1 cellular context compared by ENCODE assay signal in the genomic region with DNA sequence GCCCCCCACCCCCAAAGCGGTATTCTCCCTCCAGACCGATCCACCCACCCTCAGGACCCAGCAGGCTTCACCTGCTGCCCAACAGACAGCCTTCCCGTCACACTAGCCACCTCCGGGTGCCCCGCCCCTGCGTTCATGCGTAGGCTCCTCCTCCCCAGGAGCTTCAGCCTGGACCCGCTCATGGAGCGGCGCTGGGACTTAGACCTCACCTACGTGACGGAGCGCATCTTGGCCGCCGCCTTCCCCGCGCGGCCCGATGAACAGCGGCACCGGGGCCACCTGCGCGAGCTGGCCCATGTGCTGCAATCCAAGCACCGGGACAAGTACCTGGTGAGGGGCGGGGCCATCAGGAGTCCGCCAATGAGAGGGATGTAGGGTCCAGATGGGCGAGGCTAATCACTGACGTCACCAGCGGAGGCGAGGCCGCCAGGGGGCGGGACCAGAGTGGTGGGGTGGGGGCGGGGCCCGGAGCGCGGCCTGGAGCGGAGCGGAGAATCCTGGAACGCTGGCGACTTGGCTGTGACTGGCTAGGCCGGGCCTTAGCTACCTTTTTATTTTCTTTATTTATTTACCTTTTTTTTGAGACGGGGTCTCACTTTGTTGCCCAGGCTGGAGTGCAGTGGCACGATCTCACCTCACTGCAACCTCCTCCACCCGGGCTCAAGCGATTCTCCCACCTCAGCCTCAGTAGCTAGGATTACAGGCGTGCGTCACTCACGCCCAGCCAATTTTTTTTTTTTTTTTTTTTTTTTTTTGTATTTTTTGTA.
TF ChIP-seq lines count a peak whose summit lies in the region.

No MANE protein-coding gene starts in this region.

TF ChIP-seq in HepG2, 621 proteins besides CTCF, POLR2A, EP300 and RAD21 (continued from another document and continues in another):
- TF ChIP-seq, protein P1, sequence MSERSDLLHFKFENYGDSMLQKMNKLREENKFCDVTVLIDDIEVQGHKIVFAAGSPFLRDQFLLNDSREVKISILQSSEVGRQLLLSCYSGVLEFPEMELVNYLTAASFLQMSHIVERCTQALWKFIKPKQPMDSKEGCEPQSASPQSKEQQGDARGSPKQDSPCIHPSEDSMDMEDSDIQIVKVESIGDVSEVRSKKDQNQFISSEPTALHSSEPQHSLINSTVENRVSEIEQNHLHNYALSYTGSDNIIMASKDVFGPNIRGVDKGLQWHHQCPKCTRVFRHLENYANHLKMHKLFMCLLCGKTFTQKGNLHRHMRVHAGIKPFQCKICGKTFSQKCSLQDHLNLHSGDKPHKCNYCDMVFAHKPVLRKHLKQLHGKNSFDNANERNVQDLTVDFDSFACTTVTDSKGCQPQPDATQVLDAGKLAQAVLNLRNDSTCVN (CRISPR knock-in tag; IDR thresholded peaks at IDR 0.05; ENCODE audit: borderline replicate concordance): no peak
- TF ChIP-seq, protein P2, sequence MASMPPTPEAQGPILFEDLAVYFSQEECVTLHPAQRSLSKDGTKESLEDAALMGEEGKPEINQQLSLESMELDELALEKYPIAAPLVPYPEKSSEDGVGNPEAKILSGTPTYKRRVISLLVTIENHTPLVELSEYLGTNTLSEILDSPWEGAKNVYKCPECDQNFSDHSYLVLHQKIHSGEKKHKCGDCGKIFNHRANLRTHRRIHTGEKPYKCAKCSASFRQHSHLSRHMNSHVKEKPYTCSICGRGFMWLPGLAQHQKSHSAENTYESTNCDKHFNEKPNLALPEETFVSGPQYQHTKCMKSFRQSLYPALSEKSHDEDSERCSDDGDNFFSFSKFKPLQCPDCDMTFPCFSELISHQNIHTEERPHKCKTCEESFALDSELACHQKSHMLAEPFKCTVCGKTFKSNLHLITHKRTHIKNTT (CRISPR knock-in tag; IDR thresholded peaks at IDR 0.05): no peak
- TF ChIP-seq ZNF326 (CRISPR knock-in tag; IDR thresholded peaks at IDR 0.05; ENCODE audit: borderline replicate concordance) (no peak), ZSCAN5A (CRISPR knock-in tag; IDR thresholded peaks at IDR 0.05; ENCODE audit: borderline replicate concordance) (no peak), TOE1 (CRISPR knock-in tag; IDR thresholded peaks at IDR 0.05) (no peak), MTF1 (CRISPR knock-in tag; IDR thresholded peaks at IDR 0.05) (no peak), ZNF441 (CRISPR knock-in tag; IDR thresholded peaks at IDR 0.05; ENCODE audit: borderline replicate concordance) (no peak), CENPX (CRISPR knock-in tag; IDR thresholded peaks at IDR 0.05) (no peak), TAF1 (CRISPR knock-in tag; IDR thresholded peaks at IDR 0.05) (peak; percentile 38; the same call in 1 of the 2 replicates), ZFP62 (CRISPR knock-in tag; IDR thresholded peaks at IDR 0.05) (no peak), SALL1 (CRISPR knock-in tag; IDR thresholded peaks at IDR 0.05) (no peak), CEBPB (IDR thresholded peaks at IDR 0.05; ENCODE audit: borderline replicate concordance, low read depth, low read length) (peak; percentile 3; the same call in 1 of the 2 replicates), RFX1 (IDR thresholded peaks at IDR 0.05) (no peak), ZNF17 (CRISPR knock-in tag; IDR thresholded peaks at IDR 0.05) (no peak), FUBP1 (CRISPR knock-in tag; IDR thresholded peaks at IDR 0.05; ENCODE audit: borderline replicate concordance) (no peak), ZFAT (CRISPR knock-in tag; conservative IDR thresholded peaks at IDR 0.05) (no peak), ZNF674 (CRISPR knock-in tag; IDR thresholded peaks at IDR 0.05; ENCODE audit: low read depth) (no peak), LBX2 (CRISPR knock-in tag; IDR thresholded peaks at IDR 0.05; ENCODE audit: borderline replicate concordance) (no peak), RCOR2 (CRISPR knock-in tag; IDR thresholded peaks at IDR 0.05) (no peak), GATA4 (IDR thresholded peaks at IDR 0.05; ENCODE audit: borderline replicate concordance, low read depth) (no peak), PRDM4 (CRISPR knock-in tag; IDR thresholded peaks at IDR 0.05; ENCODE audit: borderline replicate concordance) (no peak), PAF1 (CRISPR knock-in tag; IDR thresholded peaks at IDR 0.05) (no peak), HMG20A (CRISPR knock-in tag; IDR thresholded peaks at IDR 0.05; ENCODE audit: borderline replicate concordance) (no peak), ERF (CRISPR knock-in tag; IDR thresholded peaks at IDR 0.05) (no peak), ZFP36L1 (CRISPR knock-in tag; IDR thresholded peaks at IDR 0.05) (0 out of 2 replicates have a peak, but pooled peaks have one; percentile 25), TBP (CRISPR knock-in tag; IDR thresholded peaks at IDR 0.05) (no peak), ZNF672 (CRISPR knock-in tag; IDR thresholded peaks at IDR 0.05) (no peak), PPARG (CRISPR knock-in tag; conservative IDR thresholded peaks at IDR 0.05) (no peak), ZNF432 (CRISPR knock-in tag; IDR thresholded peaks at IDR 0.05; ENCODE audit: borderline replicate concordance) (no peak), TCF7L2 (IDR thresholded peaks at IDR 0.05; ENCODE audit: low read depth, low read length) (no peak), FOXK2 (IDR thresholded peaks at IDR 0.05) (no peak), ZNF550 (CRISPR knock-in tag; IDR thresholded peaks at IDR 0.05; ENCODE audit: borderline replicate concordance) (no peak), ZC3H13 (CRISPR knock-in tag; IDR thresholded peaks at IDR 0.05) (no peak), MED8 (CRISPR knock-in tag; IDR thresholded peaks at IDR 0.05; ENCODE audit: insufficient replicate concordance) (no peak), MEF2D (CRISPR knock-in tag; IDR thresholded peaks at IDR 0.05) (no peak), PHF21A (CRISPR knock-in tag; IDR thresholded peaks at IDR 0.05) (no peak), ZBTB46 (CRISPR knock-in tag; IDR thresholded peaks at IDR 0.05; ENCODE audit: borderline replicate concordance) (no peak)
- TF ChIP-seq, protein P3, sequence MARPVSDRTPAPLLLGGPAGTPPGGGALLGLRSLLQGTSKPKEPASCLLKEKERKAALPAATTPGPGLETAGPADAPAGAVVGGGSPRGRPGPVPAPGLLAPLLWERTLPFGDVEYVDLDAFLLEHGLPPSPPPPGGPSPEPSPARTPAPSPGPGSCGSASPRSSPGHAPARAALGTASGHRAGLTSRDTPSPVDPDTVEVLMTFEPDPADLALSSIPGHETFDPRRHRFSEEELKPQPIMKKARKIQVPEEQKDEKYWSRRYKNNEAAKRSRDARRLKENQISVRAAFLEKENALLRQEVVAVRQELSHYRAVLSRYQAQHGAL (CRISPR knock-in tag; IDR thresholded peaks at IDR 0.05; ENCODE audit: not compliant biosample characterization): no peak
- TF ChIP-seq, protein P4, sequence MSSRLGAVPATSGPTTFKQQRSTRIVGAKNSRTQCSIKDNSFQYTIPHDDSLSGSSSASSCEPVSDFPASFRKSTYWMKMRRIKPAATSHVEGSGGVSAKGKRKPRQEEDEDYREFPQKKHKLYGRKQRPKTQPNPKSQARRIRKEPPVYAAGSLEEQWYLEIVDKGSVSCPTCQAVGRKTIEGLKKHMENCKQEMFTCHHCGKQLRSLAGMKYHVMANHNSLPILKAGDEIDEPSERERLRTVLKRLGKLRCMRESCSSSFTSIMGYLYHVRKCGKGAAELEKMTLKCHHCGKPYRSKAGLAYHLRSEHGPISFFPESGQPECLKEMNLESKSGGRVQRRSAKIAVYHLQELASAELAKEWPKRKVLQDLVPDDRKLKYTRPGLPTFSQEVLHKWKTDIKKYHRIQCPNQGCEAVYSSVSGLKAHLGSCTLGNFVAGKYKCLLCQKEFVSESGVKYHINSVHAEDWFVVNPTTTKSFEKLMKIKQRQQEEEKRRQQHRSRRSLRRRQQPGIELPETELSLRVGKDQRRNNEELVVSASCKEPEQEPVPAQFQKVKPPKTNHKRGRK (CRISPR knock-in tag; IDR thresholded peaks at IDR 0.05): no peak
- TF ChIP-seq, protein P5, sequence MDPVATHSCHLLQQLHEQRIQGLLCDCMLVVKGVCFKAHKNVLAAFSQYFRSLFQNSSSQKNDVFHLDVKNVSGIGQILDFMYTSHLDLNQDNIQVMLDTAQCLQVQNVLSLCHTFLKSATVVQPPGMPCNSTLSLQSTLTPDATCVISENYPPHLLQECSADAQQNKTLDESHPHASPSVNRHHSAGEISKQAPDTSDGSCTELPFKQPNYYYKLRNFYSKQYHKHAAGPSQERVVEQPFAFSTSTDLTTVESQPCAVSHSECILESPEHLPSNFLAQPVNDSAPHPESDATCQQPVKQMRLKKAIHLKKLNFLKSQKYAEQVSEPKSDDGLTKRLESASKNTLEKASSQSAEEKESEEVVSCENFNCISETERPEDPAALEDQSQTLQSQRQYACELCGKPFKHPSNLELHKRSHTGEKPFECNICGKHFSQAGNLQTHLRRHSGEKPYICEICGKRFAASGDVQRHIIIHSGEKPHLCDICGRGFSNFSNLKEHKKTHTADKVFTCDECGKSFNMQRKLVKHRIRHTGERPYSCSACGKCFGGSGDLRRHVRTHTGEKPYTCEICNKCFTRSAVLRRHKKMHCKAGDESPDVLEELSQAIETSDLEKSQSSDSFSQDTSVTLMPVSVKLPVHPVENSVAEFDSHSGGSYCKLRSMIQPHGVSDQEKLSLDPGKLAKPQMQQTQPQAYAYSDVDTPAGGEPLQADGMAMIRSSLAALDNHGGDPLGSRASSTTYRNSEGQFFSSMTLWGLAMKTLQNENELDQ (CRISPR knock-in tag; IDR thresholded peaks at IDR 0.05; ENCODE audit: borderline replicate concordance): no peak
- TF ChIP-seq, protein P6, sequence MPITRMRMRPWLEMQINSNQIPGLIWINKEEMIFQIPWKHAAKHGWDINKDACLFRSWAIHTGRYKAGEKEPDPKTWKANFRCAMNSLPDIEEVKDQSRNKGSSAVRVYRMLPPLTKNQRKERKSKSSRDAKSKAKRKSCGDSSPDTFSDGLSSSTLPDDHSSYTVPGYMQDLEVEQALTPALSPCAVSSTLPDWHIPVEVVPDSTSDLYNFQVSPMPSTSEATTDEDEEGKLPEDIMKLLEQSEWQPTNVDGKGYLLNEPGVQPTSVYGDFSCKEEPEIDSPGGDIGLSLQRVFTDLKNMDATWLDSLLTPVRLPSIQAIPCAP (CRISPR knock-in tag; IDR thresholded peaks at IDR 0.05; ENCODE audit: low read depth): no peak
